ENCODE assay signal across 7 cellular contexts in genomic region chr12:109998241-109998903, GRCh38. TPM values are rescaled to one million over a fixed set of nuclear protein-coding genes. Genes with fewer than 3 reads are reported as not detected.
A peak's percentile ranks its signal among the peaks of the same experiment; 100 is the strongest.
DNase-seq lines count a peak whose midpoint lies in the region; ATAC-seq and TF ChIP-seq lines count a peak whose summit lies in the region.

No MANE protein-coding gene starts in this region.

- TF ChIP-seq CTCF in foreskin fibroblast (IDR thresholded peaks at IDR 0.05; ENCODE audit: low read depth, low read length) (no peak), spleen (IDR thresholded peaks at IDR 0.05 in 8 of 11, conservative IDR thresholded peaks at IDR 0.05 in 3 of 11) (no peak)

- no peak for DNase-seq in HAP-1 (ENCODE audit: low spot score in 2 of 2)
- DNase-seq in SK-N-MC (ENCODE audit: low read depth, low spot score) = no peak
- DNase-seq in foreskin fibroblast = peak; percentile 50 to 55
- DNase-seq in spleen = no peak
- no peak for DNase-seq in GDM1 (lab: John Stamatoyannopoulos, UW)
- no peak for DNase-seq in activated effector memory CD4-positive, alpha-beta T cell treated with Interleukin-2 at 50 U/mL for 16 hours

- H3K4me3 ChIP-seq in HAP-1 = peak overlapping the region; percentile 63
- peak overlapping the region; percentile 80 for H3K4me3 ChIP-seq in SK-N-MC
- H3K4me3 ChIP-seq in foreskin fibroblast (ENCODE audit: low read depth in 1 of 2, low read length in 2 of 2) = peak overlapping the region; percentile 85 to 94
- peak overlapping the region; percentile 85 to 99 (median 93) for H3K4me3 ChIP-seq in spleen

- peak overlapping the region; percentile 89 for H3K9ac ChIP-seq in SK-N-MC (ENCODE audit: insufficient read length)

- H3K9me3 ChIP-seq in HAP-1 (no peaks in the 10 kb centered on the region), SK-N-MC (ENCODE audit: low read depth, low read length) (no peaks in the 10 kb centered on the region), spleen (no peaks in the 10 kb centered on the region)

- 57 to 77% (median 60%) methylated on average over 9 of the region's 9 CpGs for WGBS in spleen, 5 donors

- intact Hi-C loops in spleen (cut with DNase I; ENCODE audit: low total_unique reads) = no loop called here

- no peak for TF ChIP-seq POLR2A in spleen (IDR thresholded peaks at IDR 0.05)

- in situ Hi-C loops in HAP-1 (cut with MboI; ENCODE audit: low sequenced_read_pairs) = no loop called here

- H3K4me1 ChIP-seq in HAP-1 = peaks cover 27% of the 10 kb centered on the region
- peaks cover 37 to 87% (median 79%) of the 10 kb centered on the region in 6 donors for H3K4me1 ChIP-seq in spleen

- H3K27ac ChIP-seq in SK-N-MC (no peak overlapping the region; the same call in 1 of the 2 replicates), spleen (peak overlapping the region; percentile 86 to 100 (median 94))

- H3K27me3 ChIP-seq in HAP-1 (ENCODE audit: low read depth) (no peaks in the 10 kb centered on the region), spleen (replicated peaks in 1 of 7) (no peaks in the 10 kb centered on the region)

- no peak for ATAC-seq in HG02870 (IDR thresholded peaks at IDR 0.05; ENCODE audit: unreplicated experiment)

- H3K36me3 ChIP-seq in HAP-1 (replicated peaks) (peaks cover 8% of the 10 kb centered on the region), SK-N-MC (ENCODE audit: insufficient read depth, low read length) (no peaks in the 10 kb centered on the region), spleen (peaks cover 0 to 13% (median 0%) of the 10 kb centered on the region in 6 donors)

RNA-seq across cellular contexts. Expression of gene ANKRD13A, which starts 0.9 kb away (rescaled TPM):
- 100 to 1,000 TPM in 4 of 7 donors, 10 to 100 TPM in 3; 88.0 to 134 (median 110) TPM for total RNA-seq in spleen
- polyA plus RNA-seq in spleen = 10 to 100 TPM; 32.9 to 46.8 (median 46.6) TPM

RNA-seq across cellular contexts. Expression of gene GIT2, which starts 2.2 kb away (rescaled TPM):
- total RNA-seq in spleen = 100 to 1,000 TPM; 101 to 169 (median 129) TPM
- 10 to 100 TPM; 26.5 to 35.5 (median 32.0) TPM for polyA plus RNA-seq in spleen

RNA-seq across cellular contexts. Expression of gene C12orf76, which starts 50.0 kb away (rescaled TPM):
- total RNA-seq in spleen = 10 to 100 TPM; 12.9 to 19.9 (median 17.8) TPM
- polyA plus RNA-seq in spleen = 10 to 100 TPM; 15.2 to 21.5 (median 16.4) TPM

Comparison
In these comparisons a context has a peak if more than half of its experiments do, and no peak if none do; other contexts are left out.
1. DNase-seq: peak in foreskin fibroblast (2 of 2); none in HAP-1 (0 of 2), SK-N-MC (single experiment), spleen (single experiment), GDM1 (single experiment) and activated effector memory CD4-positive, alpha-beta T cell treated with Interleukin-2 at 50 U/mL for 16 hours (single experiment).
2. Peak in every context shown above with its lines, with median percentiles within 50 percentile points of each other: H3K4me3 ChIP-seq.